Comparison of ENCODE assay signal across 1 cellular context in genomic region chr12:55681142-55682077, GRCh38.
A peak's percentile ranks its signal among the peaks of the same experiment; 100 is the strongest.
TF ChIP-seq lines count a peak whose summit lies in the region.

No MANE protein-coding gene starts in this region.

TF ChIP-seq in HEK293, 187 proteins besides CTCF, POLR2A, EP300 and RAD21 (continued from another document and continues in another):
- TF ChIP-seq REST (tag by site-specific recombination; IDR thresholded peaks at IDR 0.05) (no peak), HOXD13 (CRISPR knock-in tag; IDR thresholded peaks at IDR 0.05; ENCODE audit: borderline replicate concordance) (no peak), PBX3 (CRISPR knock-in tag; IDR thresholded peaks at IDR 0.05) (no peak), ZNF114 (tag by site-specific recombination; IDR thresholded peaks at IDR 0.05) (no peak), ZNF132 (tag by site-specific recombination; IDR thresholded peaks at IDR 0.05; ENCODE audit: borderline replicate concordance) (no peak), ZNF549 (tag by site-specific recombination; IDR thresholded peaks at IDR 0.05) (no peak), ZNF138 (tag by site-specific recombination; IDR thresholded peaks at IDR 0.05; ENCODE audit: borderline replicate concordance) (no peak), ZSCAN23 (tag by site-specific recombination; IDR thresholded peaks at IDR 0.05) (no peak), ZSCAN18 (tag by site-specific recombination; IDR thresholded peaks at IDR 0.05) (no peak), GLIS2 (tag by site-specific recombination; IDR thresholded peaks at IDR 0.05) (peak; percentile 79; the same call in 1 of the 2 replicates), ZNF514 (tag by site-specific recombination; IDR thresholded peaks at IDR 0.05) (no peak), ZNF513 (tag by site-specific recombination; IDR thresholded peaks at IDR 0.05) (no peak), ZNF16 (tag by site-specific recombination; IDR thresholded peaks at IDR 0.05; ENCODE audit: low read depth) (no peak), PRDM1 (tag by site-specific recombination; IDR thresholded peaks at IDR 0.05) (no peak), ZNF2 (tag by site-specific recombination; IDR thresholded peaks at IDR 0.05) (no peak), ZNF280D (tag by site-specific recombination; IDR thresholded peaks at IDR 0.05) (no peak), ELK4 (IDR thresholded peaks at IDR 0.05; ENCODE audit: borderline replicate concordance, low read depth, low read length) (no peak), ZNF140 (tag by site-specific recombination; IDR thresholded peaks at IDR 0.05) (peak; percentile 32; the same call in 1 of the 2 replicates), YY2 (tag by site-specific recombination; IDR thresholded peaks at IDR 0.05) (no peak), ZNF660 (tag by site-specific recombination; IDR thresholded peaks at IDR 0.05) (peak; percentile 86), ZNF843 (tag by site-specific recombination; IDR thresholded peaks at IDR 0.05) (0 out of 2 replicates have a peak, but pooled peaks have one; percentile 29), ZNF530 (tag by site-specific recombination; IDR thresholded peaks at IDR 0.05; ENCODE audit: low read depth) (no peak), ZNF561 (tag by site-specific recombination; IDR thresholded peaks at IDR 0.05; ENCODE audit: borderline replicate concordance) (no peak), ZNF37A (tag by site-specific recombination; IDR thresholded peaks at IDR 0.05) (no peak), ZNF248 (tag by site-specific recombination; IDR thresholded peaks at IDR 0.05) (no peak), MZF1 (tag by site-specific recombination; IDR thresholded peaks at IDR 0.05; ENCODE audit: borderline replicate concordance) (no peak), ZBTB10 (tag by site-specific recombination; IDR thresholded peaks at IDR 0.05) (peak; percentile 59; the same call in 1 of the 2 replicates), SETDB1 (IDR thresholded peaks at IDR 0.05; ENCODE audit: insufficient read length, low read length) (no peak), ZNF214 (tag by site-specific recombination; IDR thresholded peaks at IDR 0.05; ENCODE audit: borderline replicate concordance) (no peak), ZSCAN16 (tag by site-specific recombination; IDR thresholded peaks at IDR 0.05) (no peak), ZNF558 (tag by site-specific recombination; IDR thresholded peaks at IDR 0.05) (no peak), ZNF580 (tag by site-specific recombination; IDR thresholded peaks at IDR 0.05) (no peak), ZNF600 (tag by site-specific recombination; IDR thresholded peaks at IDR 0.05) (peak; percentile 100), ZXDB (tag by site-specific recombination; IDR thresholded peaks at IDR 0.05) (peak; percentile 68; the same call in 1 of the 2 replicates), ZNF544 (tag by site-specific recombination; IDR thresholded peaks at IDR 0.05) (no peak), BCL11A (tag by site-specific recombination; IDR thresholded peaks at IDR 0.05; ENCODE audit: low read depth) (no peak), ZNF830 (tag by site-specific recombination; IDR thresholded peaks at IDR 0.05; ENCODE audit: low read depth) (no peak), ZNF777 (tag by site-specific recombination; IDR thresholded peaks at IDR 0.05; ENCODE audit: borderline replicate concordance) (no peak), TSHZ1 (tag by site-specific recombination; IDR thresholded peaks at IDR 0.05; ENCODE audit: borderline replicate concordance) (no peak), ZNF76 (tag by site-specific recombination; IDR thresholded peaks at IDR 0.05; ENCODE audit: borderline replicate concordance, low read depth) (peak; percentile 90), ZNF521 (tag by site-specific recombination; IDR thresholded peaks at IDR 0.05) (no peak), ZNF324 (tag by site-specific recombination; IDR thresholded peaks at IDR 0.05) (no peak), ZNF664 (tag by site-specific recombination; IDR thresholded peaks at IDR 0.05) (no peak), EGR2 (tag by site-specific recombination; IDR thresholded peaks at IDR 0.05; ENCODE audit: low read depth) (peak; percentile 99), ZNF571 (tag by site-specific recombination; IDR thresholded peaks at IDR 0.05) (no peak)
